Comparison of ENCODE assay signal across 16 cellular contexts in genomic region chr5:109981979-109982378, GRCh38.
DNase-seq lines count a peak whose midpoint lies in the region.
"Had no signal": no experiment of that assay in that cellular context is flagged by ENCODE, and none has a peak within 500 bp of the region (broad histone marks: within the 10 kb centered on the region; RNA-seq: fewer than 3 reads in every experiment).

No MANE protein-coding gene starts in this region.

- DNase-seq in DMS53 (lab: John Stamatoyannopoulos, UW) (peak; percentile 9), DMS53 treated with DMSO at 0.1 percent for 48 hours (lab: John Stamatoyannopoulos, UW; ENCODE audit: unreplicated experiment) (no peak), SK-N-DZ (ENCODE audit: low spot score) (peak; percentile 9), kidney tubule cell (ENCODE audit: low spot score) (peak; percentile 8), RKO (ENCODE audit: low spot score) (no peak), EL (no peak)
- DNase-seq: ACHN; AML-193; BE2C; Calu3; CD4-positive, alpha-beta memory T cell; COR-L47; DMS79; GF-D8; GOT3; HFFc6 had no signal

Comparison
In these comparisons a context has a peak if more than half of its experiments do, and no peak if none do; other contexts are left out.
1. DNase-seq: peak in DMS53 (single experiment), SK-N-DZ (single experiment) and kidney tubule cell (single experiment); none in DMS53 treated with DMSO at 0.1 percent for 48 hours (single experiment), RKO (single experiment) and EL (single experiment).